8 cellular contexts compared by ENCODE assay signal in genomic region chr15:57340673-57341259, GRCh38. TPM values are rescaled to one million over a fixed set of nuclear protein-coding genes. Genes with fewer than 3 reads are reported as not detected.
DNase-seq lines count a peak whose midpoint lies in the region; ATAC-seq and TF ChIP-seq lines count a peak whose summit lies in the region.

No MANE protein-coding gene starts in this region.

- H3K4me1 ChIP-seq in SK-N-SH (ENCODE audit: control insufficient read depth in 1 of 2, insufficient read depth in 2 of 2, low read depth in 1 of 2, low read length in 1 of 2) (peaks cover 2 to 4% of the 10 kb centered on the region in 2 experiments; a peak in 2 of 4 replicates), right lobe of liver (no peaks in the 10 kb centered on the region)

- H3K27ac ChIP-seq in SK-N-SH (ENCODE audit: low read depth in 2 of 2, low read length in 1 of 2) (no peak overlapping the region), coronary artery (no peak overlapping the region), right lobe of liver (no peak overlapping the region), substantia nigra (ENCODE audit: low read depth, low read length, poor library complexity, severe bottlenecking) (no peak overlapping the region)

- POLR2A ChIA-PET in SK-N-SH (lab: Yijun Ruan, JAX): interaction anchor here (1.6 kb wide), 1 partner anchor 187 kb away, joined by 5 read pairs; no protein-coding TSS in a partner anchor

- H2AFZ ChIP-seq in SK-N-SH (ENCODE audit: low read depth): peak overlapping the region; percentile 80; the same call in 1 of the 2 replicates

- peak; percentile 2 to 8 for DNase-seq in activated CD4-positive, alpha-beta T cell treated with anti-CD3 and anti-CD28 coated beads for 24 hours (ENCODE audit: low read depth in 2 of 2)
- DNase-seq in activated CD4-positive, alpha-beta T cell treated with anti-CD3 and anti-CD28 coated beads for 1 hour: no peak
- DNase-seq in LNCaP clone FGC (ENCODE audit: low read depth) (peak; percentile 37), SK-N-SH (peak; percentile 72), coronary artery (ENCODE audit: low spot score) (no peak), right lobe of liver (peak in 1 of 3 donors; percentile 62), substantia nigra (lab: John Stamatoyannopoulos, UW) (peak in 36 of 49 donors; percentile 2 to 55 (median 28)), GOT3 (lab: John Stamatoyannopoulos, UW) (no peak)

- H3K36me3 ChIP-seq in SK-N-SH (replicated peaks in 1 of 2; ENCODE audit: control insufficient read depth in 1 of 2, insufficient read depth in 2 of 2, low read length in 1 of 2) (no peaks in the 10 kb centered on the region), right lobe of liver (no peaks in the 10 kb centered on the region)

- CTCF ChIA-PET in SK-N-SH (lab: Yijun Ruan, JAX): interaction anchor here (0.5 to 16.0 kb wide), 66 partner anchors 9 to 882 kb away, joined by 3 to 447 read pairs (median 5); partner anchors contain the start of genes CGNL1 and MNS1

- no peaks in the 10 kb centered on the region for H3K27me3 ChIP-seq in SK-N-SH (ENCODE audit: insufficient read depth)
- H3K27me3 ChIP-seq in right lobe of liver: no peaks in the 10 kb centered on the region

- H3K4me2 ChIP-seq in SK-N-SH: no peak overlapping the region

- peak; percentile 98 for TF ChIP-seq RAD21 in SK-N-SH (IDR thresholded peaks at IDR 0.05; ENCODE audit: low read length)

- H3K9me3 ChIP-seq in SK-N-SH: no peaks in the 10 kb centered on the region
- H3K9me3 ChIP-seq in right lobe of liver: no peaks in the 10 kb centered on the region

- H3K9me2 ChIP-seq in SK-N-SH: no peaks in the 10 kb centered on the region

- no peak overlapping the region for H3K4me3 ChIP-seq in LNCaP clone FGC (ENCODE audit: low read depth, low read length)
- H3K4me3 ChIP-seq in SK-N-SH (ENCODE audit: low read depth in 2 of 2, low read length in 1 of 2): no peak overlapping the region; a peak in 1 of 4 replicates
- no peak overlapping the region for H3K4me3 ChIP-seq in coronary artery
- H3K4me3 ChIP-seq in right lobe of liver: no peak overlapping the region

- intact Hi-C loops in right lobe of liver (cut with DNase I): loop anchor here in 1 of 2 donors (10.0 kb wide), 1 partner anchor 184 kb away; no protein-coding TSS in a partner anchor

- H3F3A ChIP-seq in SK-N-SH (replicated peaks; ENCODE audit: insufficient read depth): no peaks in the 10 kb centered on the region

- no peaks in the 10 kb centered on the region for H4K20me1 ChIP-seq in SK-N-SH (ENCODE audit: insufficient read depth)

- H3K9ac ChIP-seq in SK-N-SH: no peak overlapping the region

- no peak for TF ChIP-seq EP300 in SK-N-SH (IDR thresholded peaks at IDR 0.05; ENCODE audit: borderline replicate concordance in 1 of 2, low read depth in 1 of 2, low read length in 1 of 2)

- peak; percentile 79 to 91 (median 87) for ATAC-seq in right lobe of liver

- TF ChIP-seq CTCF in LNCaP clone FGC (IDR thresholded peaks at IDR 0.05; ENCODE audit: control insufficient read depth, extremely low read depth, insufficient read depth) (peak; percentile 82), SK-N-SH (IDR thresholded peaks at IDR 0.05) (peak; percentile 92), coronary artery (IDR thresholded peaks at IDR 0.05) (peak; percentile 86), right lobe of liver (IDR thresholded peaks at IDR 0.05) (peak; percentile 83 to 91 (median 88))

- 0% methylated on average over 5 of the region's 5 CpGs for WGBS in SK-N-SH (ENCODE audit: low lambda C conversion rate)
- WGBS in right lobe of liver (ENCODE audit: insufficient coverage, low coverage, low lambda C conversion rate, missing lambda C conversion rate): 2% methylated on average over 5 of the region's 5 CpGs

- no peak for TF ChIP-seq POLR2A in right lobe of liver (IDR thresholded peaks at IDR 0.05)

- no peaks in the 10 kb centered on the region for H3K79me2 ChIP-seq in SK-N-SH (ENCODE audit: insufficient read depth)

TF ChIP-seq in SK-N-SH, 30 proteins besides CTCF, POLR2A, EP300 and RAD21:
- no peak for TF ChIP-seq YY1 (IDR thresholded peaks at IDR 0.05; ENCODE audit: low read depth)
- TF ChIP-seq SMC3 (IDR thresholded peaks at IDR 0.05; ENCODE audit: low read depth, low read length): peak; percentile 96

RNA-seq across cellular contexts. Expression of gene CGNL1, which starts 35.5 kb away (rescaled TPM):
- polyA plus RNA-seq in SK-N-SH (2012; rRNA removed): 0.23 and 0.24 TPM in 2 replicates
- 0.26 and 0.29 TPM in 2 replicates for polyA plus RNA-seq in SK-N-SH (2012; cell fraction: cytosol; rRNA removed)
- polyA plus RNA-seq in SK-N-SH (2012; cell fraction: nucleus; rRNA removed): 0.18 and 0.36 TPM in 2 replicates
- 10 to 100 TPM; 23.6 to 54.5 (median 42.9) TPM for total RNA-seq in right lobe of liver

Comparison
In these comparisons a context has a peak if more than half of its experiments do, and no peak if none do; other contexts are left out.
1. DNase-seq: peak in activated CD4-positive, alpha-beta T cell treated with anti-CD3 and anti-CD28 coated beads for 24 hours (2 of 2), LNCaP clone FGC (single experiment), SK-N-SH (single experiment) and substantia nigra (36 of 49); none in activated CD4-positive, alpha-beta T cell treated with anti-CD3 and anti-CD28 coated beads for 1 hour (single experiment), coronary artery (single experiment) and GOT3 (single experiment).
2. Peak in every context shown above with its lines, with median percentiles within 50 percentile points of each other: CTCF ChIP-seq.